In genomic region chr12:62438098-62438692, GRCh38 we compare ENCODE assay signal across 8 cellular contexts. TPM values are rescaled to one million over a fixed set of nuclear protein-coding genes. Genes with fewer than 3 reads are reported as not detected.
A peak's percentile ranks its signal among the peaks of the same experiment; 100 is the strongest.
DNase-seq lines count a peak whose midpoint lies in the region; ATAC-seq and TF ChIP-seq lines count a peak whose summit lies in the region.

No MANE protein-coding gene starts in this region.

- peak; percentile 33 for DNase-seq in DMS114 treated with DMSO at 0.1 percent for 48 hours (lab: John Stamatoyannopoulos, UW; ENCODE audit: unreplicated experiment)
- peak; percentile 44 for DNase-seq in HCEC 1CT
- DNase-seq in PC-9, result peak in 1 of 2 experiments; percentile 29
- DNase-seq in adrenal gland, result peak; percentile 39 to 79 (median 64)
- DNase-seq in hepatic stellate cell (ENCODE audit: low spot score), result peak; percentile 41
- no peak for DNase-seq in gastrocnemius medialis

- no peaks in the 10 kb centered on the region for H3K36me3 ChIP-seq in PC-9 (ENCODE audit: low read depth)
- no peaks in the 10 kb centered on the region for H3K36me3 ChIP-seq in adrenal gland (replicated peaks in 1 of 2)
- no peaks in the 10 kb centered on the region for H3K36me3 ChIP-seq in gastrocnemius medialis

- peak; percentile 86 for TF ChIP-seq CTCF in PC-9 (conservative IDR thresholded peaks at IDR 0.05)
- peak; percentile 66 to 80 (median 72) for TF ChIP-seq CTCF in adrenal gland (IDR thresholded peaks at IDR 0.05)
- TF ChIP-seq CTCF in gastrocnemius medialis (IDR thresholded peaks at IDR 0.05 in 4 of 5, conservative IDR thresholded peaks at IDR 0.05 in 1 of 5), result peak; percentile 61 to 75 (median 64)

- CTCF ChIA-PET in PC-9 (lab: Charles Lee), result interaction anchor here (0.5 to 1.1 kb wide), 4 partner anchors 221 to 631 kb away, joined by 3 to 7 read pairs (median 4); no protein-coding TSS in a partner anchor

- in situ Hi-C loops in gastrocnemius medialis (cut with MboI; ENCODE audit: low sequenced_read_pairs in 4 of 4), result loop anchor here in 3 of 4 donors (5.0 to 10.0 kb wide), 2 partner anchors 354 to 357 kb away; no protein-coding TSS in a partner anchor

- no peaks in the 10 kb centered on the region for H4K20me1 ChIP-seq in PC-9 (ENCODE audit: insufficient read depth)

- POLR2A ChIA-PET in PC-9 (lab: Charles Lee; ENCODE audit: unreplicated experiment), result no interaction called here

- H3K4me1 ChIP-seq in PC-9 (replicated peaks; ENCODE audit: insufficient read depth) (no peaks in the 10 kb centered on the region), adrenal gland (replicated peaks in 1 of 2) (peaks cover 5 to 14% of the 10 kb centered on the region in 2 donors), gastrocnemius medialis (peaks cover 4 to 6% of the 10 kb centered on the region in 2 donors)

- ATAC-seq in gastrocnemius medialis, result peak in 1 of 2 donors; percentile 24
- no peak for ATAC-seq in HG03045 (IDR thresholded peaks at IDR 0.05; ENCODE audit: unreplicated experiment)
- ATAC-seq in GM18520 (IDR thresholded peaks at IDR 0.05; ENCODE audit: unreplicated experiment), result no peak

- H3K79me2 ChIP-seq in PC-9 (ENCODE audit: low read depth), result no peaks in the 10 kb centered on the region

- 0 out of 2 replicates have a peak overlapping the region, but pooled peaks have one; percentile 26 for H2AFZ ChIP-seq in PC-9

- intact Hi-C loops in PC-9 (cut with micrococcal nuclease; ENCODE audit: unreplicated experiment) (loop anchor here (1.0 to 5.0 kb wide), 4 partner anchors 356 to 631 kb away; no protein-coding TSS in a partner anchor), adrenal gland (cut with DNase I) (loop anchor here in 1 of 2 donors (5.0 to 10.0 kb wide), 2 partner anchors 127 to 359 kb away; no protein-coding TSS in a partner anchor), gastrocnemius medialis (cut with DNase I; ENCODE audit: low total_unique reads) (loop anchor here (1.0 kb wide), 1 partner anchor 356 kb away; no protein-coding TSS in a partner anchor)

- WGBS in adrenal gland, 4 donors, result 11 to 18% (median 14%) methylated on average over 6 of the region's 6 CpGs

- H3K4me3 ChIP-seq in PC-9, result no peak overlapping the region
- H3K4me3 ChIP-seq in adrenal gland, result no peak overlapping the region
- no peak overlapping the region for H3K4me3 ChIP-seq in gastrocnemius medialis

- no peak overlapping the region for H3K4me2 ChIP-seq in PC-9

- TF ChIP-seq POLR2A in adrenal gland (IDR thresholded peaks at IDR 0.05), result no peak
- no peak for TF ChIP-seq POLR2A in gastrocnemius medialis (IDR thresholded peaks at IDR 0.05)

- H3K9me2 ChIP-seq in PC-9 (ENCODE audit: insufficient read depth), result no peaks in the 10 kb centered on the region

- H3K9me3 ChIP-seq in PC-9 (ENCODE audit: insufficient read depth, low read depth), result no peaks in the 10 kb centered on the region; the same call in 1 of the 2 replicates
- H3K9me3 ChIP-seq in adrenal gland (replicated peaks in 1 of 3), result no peaks in the 10 kb centered on the region
- no peaks in the 10 kb centered on the region for H3K9me3 ChIP-seq in gastrocnemius medialis

- BruUV-seq in PC-9 (replicated peaks; lab: Mats Ljungman, UMichigan), result no TSS peak

- H3K27ac ChIP-seq in PC-9 (no peak overlapping the region), adrenal gland (no peak overlapping the region), gastrocnemius medialis (no peak overlapping the region)

- H3F3A ChIP-seq in PC-9 (ENCODE audit: insufficient read depth, low read depth), result no peaks in the 10 kb centered on the region

- H3K27me3 ChIP-seq in PC-9 (ENCODE audit: insufficient read depth, low read depth) (no peaks in the 10 kb centered on the region), adrenal gland (no peaks in the 10 kb centered on the region), gastrocnemius medialis (peaks cover 9 to 17% (median 17%) of the 10 kb centered on the region in 3 donors)

RNA-seq across cellular contexts. Expression of gene MON2, which starts 28.4 kb away (rescaled TPM):
- total RNA-seq in PC-9 (2021), result 32.8 and 42.1 TPM in 2 replicates
- 10 to 100 TPM; 20.9 to 78.2 (median 45.6) TPM for total RNA-seq in adrenal gland
- polyA plus RNA-seq in adrenal gland, result 10 to 100 TPM; 13.9 to 29.5 (median 16.3) TPM
- total RNA-seq in gastrocnemius medialis, result 10 to 100 TPM in 3 of 4 donors, 1 to 10 TPM in 1; 9.2 to 57.2 (median 12.9) TPM

Comparison
In these comparisons a context has a peak if more than half of its experiments do, and no peak if none do; other contexts are left out.
1. DNase-seq: peak in DMS114 treated with DMSO at 0.1 percent for 48 hours (single experiment), HCEC 1CT (single experiment), adrenal gland (7 of 7) and hepatic stellate cell (single experiment); none in gastrocnemius medialis (0 of 2).
2. Peak in every context shown above with its lines, with median percentiles within 50 percentile points of each other: CTCF ChIP-seq.